Comparison of ENCODE assay signal across 19 cellular contexts in the genomic region with DNA sequence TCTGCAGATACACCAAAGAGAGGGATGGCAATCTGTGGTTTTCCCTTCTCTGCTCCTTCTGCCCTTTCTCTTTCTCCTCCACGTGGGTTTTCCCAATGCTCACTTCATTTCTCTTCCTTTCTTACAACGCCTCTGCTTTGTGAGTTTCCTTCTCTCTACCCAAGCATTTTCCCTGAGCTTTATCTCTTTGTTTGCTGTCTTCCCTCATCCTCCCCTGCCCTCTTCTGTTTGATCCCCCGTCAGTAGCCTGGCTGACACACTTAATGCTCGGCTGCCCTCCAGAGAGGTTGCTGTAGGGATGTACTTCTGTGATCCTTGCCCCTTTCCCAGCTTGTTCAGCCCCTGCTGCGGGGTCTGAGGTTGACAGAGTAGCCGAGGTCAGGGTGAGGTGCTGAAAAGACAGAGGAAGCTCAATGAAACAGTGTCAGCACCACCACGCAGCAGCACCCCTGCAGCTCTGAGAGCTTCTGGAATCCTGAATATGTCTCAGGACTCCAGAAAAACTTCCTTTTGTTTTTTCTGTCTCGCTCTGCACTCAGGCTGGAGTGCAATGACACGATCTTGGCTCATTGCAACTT. TPM values are rescaled to one million over a fixed set of nuclear protein-coding genes. Genes with fewer than 3 reads are reported as not detected.
DNase-seq lines count a peak whose midpoint lies in the region; ATAC-seq and TF ChIP-seq lines count a peak whose summit lies in the region.
"Had no signal": no experiment of that assay in that cellular context is flagged by ENCODE, and none has a peak within 500 bp of the region (broad histone marks: within the 10 kb centered on the region; RNA-seq: fewer than 3 reads in every experiment).

No MANE protein-coding gene starts in this region.

- intact Hi-C loops in left cardiac atrium (cut with DNase I) (no loop called here), ovary (cut with DNase I) (no loop called here), CD14-positive monocyte (cut with micrococcal nuclease) (no loop called here)

- H3K4me1 ChIP-seq in right atrium auricular region, result peaks cover 0 to 7% of the 10 kb centered on the region in 2 donors
- H3K4me1 ChIP-seq in mesendoderm (ENCODE audit: control insufficient read depth, low read depth, low read length), result peaks cover 8% of the 10 kb centered on the region
- H3K4me1 ChIP-seq in ovary (ENCODE audit: insufficient read depth), result no peaks in the 10 kb centered on the region

- no CpG with 5 or more reads among the region's 9 CpGs for WGBS in mesendoderm (ENCODE audit: extremely low coverage, insufficient coverage, low lambda C conversion rate)
- WGBS in ovary, 3 donors, result 11 to 23% (median 16%) methylated on average over 9 of the region's 9 CpGs

- ATAC-seq in left cardiac atrium, result no peak
- no peak for ATAC-seq in HG02852 (IDR thresholded peaks at IDR 0.05; ENCODE audit: unreplicated experiment)
- no peak for ATAC-seq in HG03460 (IDR thresholded peaks at IDR 0.05; ENCODE audit: unreplicated experiment)
- ATAC-seq: natural killer cell treated with Interleukin-12 subunit alpha and Interleukin-12 subunit beta and Interleukin-15 and Interleukin-18, amount 100 ng/mL, for 72 hours; stimulated activated memory B cell treated with anti-CD40 and anti-IgM and Interleukin-4, amounts not matched to agents 10 μg/mL and 1 μg/mL and 100 μg/mL, for 72 hours had no signal

- H3K27ac Mint-ChIP-seq in CD14-positive monocyte, result no peak overlapping the region
- H3K27ac Mint-ChIP-seq: natural killer cell treated with Interleukin-12 subunit alpha and Interleukin-12 subunit beta and Interleukin-15 and Interleukin-18, amount 100 ng/mL, for 72 hours; stimulated activated memory B cell treated with anti-CD40 and anti-IgM and Interleukin-4, amounts not matched to agents 10 μg/mL and 1 μg/mL and 100 μg/mL, for 72 hours had no signal

- H2BK15ac ChIP-seq in mesendoderm (replicated peaks; ENCODE audit: low read depth), result no peak overlapping the region

- peaks cover 9% of the 10 kb centered on the region for H3K4me1 Mint-ChIP-seq in CD14-positive monocyte

- no peaks in the 10 kb centered on the region for H3K79me1 ChIP-seq in mesendoderm (ENCODE audit: low read length)

- H3K36me3 ChIP-seq in right atrium auricular region (no peaks in the 10 kb centered on the region), mesendoderm (ENCODE audit: control insufficient read depth, insufficient read depth, low read length) (no peaks in the 10 kb centered on the region), ovary (no peaks in the 10 kb centered on the region)
- H3K36me3 ChIP-seq: thoracic aorta had no signal

- H4K5ac ChIP-seq in mesendoderm (ENCODE audit: low read length), result no peak overlapping the region

- H3K27ac ChIP-seq in right atrium auricular region (no peak overlapping the region), mesendoderm (ENCODE audit: low read depth, low read length) (peak overlapping the region; percentile 32), ovary (no peak overlapping the region)
- H3K27ac ChIP-seq: thoracic aorta had no signal

- no peak overlapping the region for H2BK120ac ChIP-seq in mesendoderm (ENCODE audit: low read depth, low read length)

- H2AK5ac ChIP-seq in mesendoderm (ENCODE audit: low read length), result no peak overlapping the region

- no peak overlapping the region for H3K4me3 Mint-ChIP-seq in CD14-positive monocyte
- H3K4me3 Mint-ChIP-seq: natural killer cell treated with Interleukin-12 subunit alpha and Interleukin-12 subunit beta and Interleukin-15 and Interleukin-18, amount 100 ng/mL, for 72 hours; stimulated activated memory B cell treated with anti-CD40 and anti-IgM and Interleukin-4, amounts not matched to agents 10 μg/mL and 1 μg/mL and 100 μg/mL, for 72 hours had no signal

- TF ChIP-seq EP300 in ovary (IDR thresholded peaks at IDR 0.05), result no peak

- peaks cover 0 to 4% (median 1%) of the 10 kb centered on the region in 7 donors for H3K9me3 Mint-ChIP-seq in CD14-positive monocyte
- H3K9me3 Mint-ChIP-seq: CD8-positive, alpha-beta memory T cell; natural killer cell treated with Interleukin-12 subunit alpha and Interleukin-12 subunit beta and Interleukin-15 and Interleukin-18, amount 100 ng/mL, for 72 hours; stimulated activated memory B cell treated with anti-CD40 and anti-IgM and Interleukin-4, amounts not matched to agents 10 μg/mL and 1 μg/mL and 100 μg/mL, for 72 hours had no signal

- H3K9ac ChIP-seq in mesendoderm (ENCODE audit: low read length), result peak overlapping the region; percentile 18

- peak overlapping the region; percentile 6 for H3K4me2 ChIP-seq in mesendoderm (ENCODE audit: low read length)

- peaks cover 0 to 2% of the 10 kb centered on the region in 2 donors for H3K36me3 Mint-ChIP-seq in CD14-positive monocyte
- H3K36me3 Mint-ChIP-seq: natural killer cell treated with Interleukin-12 subunit alpha and Interleukin-12 subunit beta and Interleukin-15 and Interleukin-18, amount 100 ng/mL, for 72 hours; stimulated activated memory B cell treated with anti-CD40 and anti-IgM and Interleukin-4, amounts not matched to agents 10 μg/mL and 1 μg/mL and 100 μg/mL, for 72 hours had no signal

- H3K4ac ChIP-seq in mesendoderm (ENCODE audit: low read depth, low read length), result no peak overlapping the region

- TF ChIP-seq CTCF in right atrium auricular region (IDR thresholded peaks at IDR 0.05) (no peak), ovary (IDR thresholded peaks at IDR 0.05) (no peak), CD14-positive monocyte (IDR thresholded peaks at IDR 0.05) (no peak)

- H3K18ac ChIP-seq in mesendoderm (ENCODE audit: low read length), result no peak overlapping the region

- H3K27me3 Mint-ChIP-seq in CD14-positive monocyte (ENCODE audit: low read depth in 3 of 3), result peaks cover 10 to 16% (median 13%) of the 10 kb centered on the region in 3 donors

- DNase-seq in right atrium auricular region (ENCODE audit: low spot score), result peak; percentile 28
- DNase-seq in left cardiac atrium, result no peak
- DNase-seq in ecto neural progenitor cell (ENCODE audit: low spot score), result peak; percentile 61
- DNase-seq in mesendoderm, result peak; percentile 78
- DNase-seq in ovary, result no peak
- no peak for DNase-seq in CD14-positive monocyte (ENCODE audit: low spot score)
- DNase-seq: activated gamma-delta T cell; amygdala; CD8-positive, alpha-beta memory T cell; DND-41; effector CD8-positive, alpha-beta T cell; NCI-H2081; NCI-H526 treated with DMSO at 0.1 percent for 48 hours; OCI-M1 had no signal

- H3K27me3 ChIP-seq in right atrium auricular region (no peaks in the 10 kb centered on the region), mesendoderm (ENCODE audit: insufficient read depth, low read length, poor library complexity) (no peaks in the 10 kb centered on the region), ovary (no peaks in the 10 kb centered on the region)

- no peaks in the 10 kb centered on the region for H3K9me3 ChIP-seq in right atrium auricular region
- no peaks in the 10 kb centered on the region for H3K9me3 ChIP-seq in ovary
- H3K9me3 ChIP-seq: thoracic aorta had no signal

- no peak for TF ChIP-seq POLR2A in ovary (IDR thresholded peaks at IDR 0.05)

- H2BK5ac ChIP-seq in mesendoderm (ENCODE audit: low read length), result no peak overlapping the region

- H3K4me3 ChIP-seq in right atrium auricular region (no peak overlapping the region), mesendoderm (ENCODE audit: low read length) (no peak overlapping the region), ovary (no peak overlapping the region)
- H3K4me3 ChIP-seq: thoracic aorta had no signal

- H4K8ac ChIP-seq in mesendoderm (ENCODE audit: low read depth, low read length), result no peak overlapping the region

- H3K23ac ChIP-seq in mesendoderm (ENCODE audit: low read length), result no peak overlapping the region

- no peaks in the 10 kb centered on the region for H3K79me2 ChIP-seq in mesendoderm (ENCODE audit: control insufficient read depth, insufficient read depth, low read length)

- H3K56ac ChIP-seq in mesendoderm (ENCODE audit: low read length), result peak overlapping the region; percentile 3

RNA-seq across cellular contexts. Expression of a gene that starts 6.1 kb away (rescaled TPM):
- under 1 TPM in 1 of 2 donors, not detected in 1; 0.63 TPM for total RNA-seq in right atrium auricular region
- total RNA-seq in left cardiac atrium, result under 1 TPM in 1 of 2 donors, not detected in 1; 0.35 TPM
- 2.4 TPM for polyA plus RNA-seq in mesendoderm (2013, experiment 1 of 2)
- polyA plus RNA-seq in mesendoderm (2013, experiment 2 of 2), result 2.6 TPM
- 1 to 10 TPM in 1 of 7 donors, under 1 TPM in 6; 0.42 to 2.9 (median 0.51) TPM for total RNA-seq in ovary
- polyA plus RNA-seq in ovary, result 1 to 10 TPM in 1 of 2 donors, under 1 TPM in 1; 0.29 to 1.1 TPM
- polyA plus RNA-seq in CD14-positive monocyte, result not detected

Comparison
In these comparisons a context has a peak if more than half of its experiments do, and no peak if none do; other contexts are left out.
1. DNase-seq: peak in right atrium auricular region (single experiment), ecto neural progenitor cell (single experiment) and mesendoderm (single experiment); none in left cardiac atrium (single experiment), ovary (0 of 5) and CD14-positive monocyte (single experiment).